ENCODE assay signal across 18 cellular contexts in genomic region chrX:136630881-136631280, GRCh38. TPM values are rescaled to one million over a fixed set of nuclear protein-coding genes. Genes with fewer than 3 reads are reported as not detected.
DNase-seq lines count a peak whose midpoint lies in the region; ATAC-seq and TF ChIP-seq lines count a peak whose summit lies in the region.
"Had no signal": no experiment of that assay in that cellular context is flagged by ENCODE, and none has a peak within 500 bp of the region (broad histone marks: within the 10 kb centered on the region; RNA-seq: fewer than 3 reads in every experiment).

No MANE protein-coding gene starts in this region.

- no CpG with 5 or more reads among the region's 1 CpG for WGBS in mammary epithelial cell (ENCODE audit: low coverage, missing lambda C conversion rate)

- H3K27ac ChIP-seq in mammary epithelial cell (ENCODE audit: insufficient read depth, low read depth, low read length), result no peak overlapping the region

- H3K27me3 ChIP-seq in mammary epithelial cell (ENCODE audit: insufficient read depth, low read length), result peaks cover 4% of the 10 kb centered on the region

- no peak overlapping the region for H3K9ac ChIP-seq in mammary epithelial cell (ENCODE audit: insufficient read depth, low read length)

- DNase-seq in activated CD4-positive, alpha-beta T cell treated with anti-CD3 and anti-CD28 coated beads, Interleukin-2, amount 10 ng/mL, durations not matched to agents 24 days and 14 days, result peak; percentile 61
- no peak for DNase-seq in activated CD4-positive, alpha-beta T cell treated with anti-CD3 and anti-CD28 coated beads for 1 hour
- peak in 4 of 6 experiments; percentile 1 to 68 (median 56) for DNase-seq in stimulated activated naive CD4-positive, alpha-beta T cell (lab: John Stamatoyannopoulos, UW)
- DNase-seq in stimulated activated naive CD4-positive, alpha-beta T cell treated with Interleukin-2 at 50 U/mL for 16 hours (lab: John Stamatoyannopoulos, UW), result no peak
- no peak for DNase-seq in mammary epithelial cell
- DNase-seq in amygdala (lab: John Stamatoyannopoulos, UW), result no peak
- DNase-seq in MV-4-11 (lab: John Stamatoyannopoulos, UW), result no peak
- DNase-seq: C1 segment of cervical spinal cord, Karpas-422, MM.1S, NCI-H1105 treated with DMSO at 0.1 percent for 48 hours, NCI-H187 treated with DMSO at 0.1 percent for 48 hours, NCI-H2171 treated with DMSO at 0.1 percent for 48 hours, NCI-H510A, NCI-H82 had no signal

- H3K36me3 ChIP-seq in mammary epithelial cell (ENCODE audit: insufficient read depth, low read length), result no peaks in the 10 kb centered on the region
- H3K36me3 ChIP-seq: HAP-1 had no signal

- dilution Hi-C loops in mammary epithelial cell (cut with HindIII; ENCODE audit: low sequenced_read_pairs), result no loop called here

- H3K9me3 ChIP-seq in mammary epithelial cell (replicated peaks; ENCODE audit: insufficient read depth, low read length), result peaks cover under 1% of the 10 kb centered on the region
- H3K9me3 ChIP-seq: HAP-1 had no signal

- ATAC-seq in activated T-helper 17 cell treated with anti-CD3 and anti-CD28 coated beads, Interleukin-2, amount 50 U/mL, for 72 hours (replicated peaks), result no peak
- ATAC-seq: Panc1 had no signal

- H3K4me2 ChIP-seq in mammary epithelial cell (ENCODE audit: insufficient read depth, low read depth, low read length), result no peak overlapping the region

- no peak overlapping the region for H3K4me3 Mint-ChIP-seq in activated CD4-positive, alpha-beta T cell treated with anti-CD3 and anti-CD28 coated beads, Interleukin-2, amount 10 ng/mL, durations not matched to agents 24 days and 14 days
- peak overlapping the region; percentile 63 for H3K4me3 Mint-ChIP-seq in activated T-helper 17 cell treated with anti-CD3 and anti-CD28 coated beads, Interleukin-2, amount 50 U/mL, for 72 hours

- TF ChIP-seq CTCF in mammary epithelial cell (conservative IDR thresholded peaks at IDR 0.05 in 1 of 2, IDR thresholded peaks at IDR 0.05 in 1 of 2; ENCODE audit: extremely low read depth in 1 of 2, insufficient read depth in 1 of 2, low read depth in 1 of 2, low read length in 2 of 2), result no peak

- H3K79me2 ChIP-seq in mammary epithelial cell (ENCODE audit: insufficient read depth, low read length), result no peaks in the 10 kb centered on the region

- no TSS peak for BruUV-seq in mammary epithelial cell (replicated peaks; lab: Mats Ljungman, UMichigan)

- H3K36me3 Mint-ChIP-seq in activated CD4-positive, alpha-beta T cell treated with anti-CD3 and anti-CD28 coated beads, Interleukin-2, amount 10 ng/mL, durations not matched to agents 24 days and 14 days (ENCODE audit: low read depth), result no peaks in the 10 kb centered on the region
- peaks cover 7% of the 10 kb centered on the region for H3K36me3 Mint-ChIP-seq in activated T-helper 17 cell treated with anti-CD3 and anti-CD28 coated beads, Interleukin-2, amount 50 U/mL, for 72 hours (ENCODE audit: low read depth)

- H3K4me3 ChIP-seq in mammary epithelial cell (replicated peaks in 1 of 3; ENCODE audit: insufficient read depth in 1 of 3, low read depth in 2 of 3, low read length in 3 of 3), result no peak overlapping the region
- H3K4me3 ChIP-seq: HAP-1 had no signal

- H3K27me3 Mint-ChIP-seq in activated CD4-positive, alpha-beta T cell treated with anti-CD3 and anti-CD28 coated beads, Interleukin-2, amount 10 ng/mL, durations not matched to agents 24 days and 14 days, result no peaks in the 10 kb centered on the region
- no peaks in the 10 kb centered on the region for H3K27me3 Mint-ChIP-seq in activated T-helper 17 cell treated with anti-CD3 and anti-CD28 coated beads, Interleukin-2, amount 50 U/mL, for 72 hours

- H2AFZ ChIP-seq in mammary epithelial cell (ENCODE audit: low read depth, low read length), result no peak overlapping the region

- CTCF ChIA-PET in mammary epithelial cell (lab: Charles Lee; ENCODE audit: low non-redundant PET), result no interaction called here

- H3K9me3 Mint-ChIP-seq in activated CD4-positive, alpha-beta T cell treated with anti-CD3 and anti-CD28 coated beads, Interleukin-2, amount 10 ng/mL, durations not matched to agents 24 days and 14 days, result no peaks in the 10 kb centered on the region
- H3K9me3 Mint-ChIP-seq in activated T-helper 17 cell treated with anti-CD3 and anti-CD28 coated beads, Interleukin-2, amount 50 U/mL, for 72 hours, result no peaks in the 10 kb centered on the region

- no peaks in the 10 kb centered on the region for H3K4me1 ChIP-seq in mammary epithelial cell (ENCODE audit: insufficient read depth, low read length)
- H3K4me1 ChIP-seq: HAP-1 had no signal

- in situ Hi-C loops in mammary epithelial cell (cut with MboI; ENCODE audit: low sequenced_read_pairs in 2 of 2), result no loop called here

- peak overlapping the region; percentile 94 for H3K27ac Mint-ChIP-seq in activated CD4-positive, alpha-beta T cell treated with anti-CD3 and anti-CD28 coated beads, Interleukin-2, amount 10 ng/mL, durations not matched to agents 24 days and 14 days
- H3K27ac Mint-ChIP-seq in activated T-helper 17 cell treated with anti-CD3 and anti-CD28 coated beads, Interleukin-2, amount 50 U/mL, for 72 hours, result peak overlapping the region; percentile 93

- intact Hi-C loops in activated CD4-positive, alpha-beta T cell treated with anti-CD3 and anti-CD28 coated beads, Interleukin-2, amount 10 ng/mL, durations not matched to agents 24 days and 14 days (cut with micrococcal nuclease), result no loop called here
- intact Hi-C loops in mammary epithelial cell (cut with micrococcal nuclease), result no loop called here

- no peaks in the 10 kb centered on the region for H4K20me1 ChIP-seq in mammary epithelial cell (ENCODE audit: insufficient read depth, low read length)

- H3K4me1 Mint-ChIP-seq in activated CD4-positive, alpha-beta T cell treated with anti-CD3 and anti-CD28 coated beads, Interleukin-2, amount 10 ng/mL, durations not matched to agents 24 days and 14 days, result peaks cover 78% of the 10 kb centered on the region
- peaks cover 55% of the 10 kb centered on the region for H3K4me1 Mint-ChIP-seq in activated T-helper 17 cell treated with anti-CD3 and anti-CD28 coated beads, Interleukin-2, amount 50 U/mL, for 72 hours

RNA-seq across cellular contexts. Expression of gene CD40LG, which starts 17.1 kb away (rescaled TPM):
- 178 and 181 TPM in 2 replicates for total RNA-seq in activated CD4-positive, alpha-beta T cell treated with anti-CD3 and anti-CD28 coated beads, Interleukin-2, amount 10 ng/mL, durations not matched to agents 24 days and 14 days
- total RNA-seq in activated T-helper 17 cell treated with anti-CD3 and anti-CD28 coated beads, Interleukin-2, amount 50 U/mL, for 72 hours, result 100 to 1,000 TPM in 1 of 2 donors, 10 to 100 TPM in 1; 87.0 to 110 TPM
- total RNA-seq in mammary epithelial cell, result not detected
- not detected for polyA plus RNA-seq in mammary epithelial cell
- not detected for polyA minus RNA-seq in mammary epithelial cell

Comparison
In these comparisons a context has a peak if more than half of its experiments do, and no peak if none do; other contexts are left out.
1. DNase-seq: peak in activated CD4-positive, alpha-beta T cell treated with anti-CD3 and anti-CD28 coated beads, Interleukin-2, amount 10 ng/mL, durations not matched to agents 24 days and 14 days (single experiment) and stimulated activated naive CD4-positive, alpha-beta T cell (4 of 6); none in activated CD4-positive, alpha-beta T cell treated with anti-CD3 and anti-CD28 coated beads for 1 hour (single experiment), stimulated activated naive CD4-positive, alpha-beta T cell treated with Interleukin-2 at 50 U/mL for 16 hours (single experiment), mammary epithelial cell (single experiment), amygdala (0 of 56) and MV-4-11 (single experiment).
2. RNA of gene CD40LG, which starts 17.1 kb away (total RNA-seq): 178 to 181 TPM in activated CD4-positive, alpha-beta T cell treated with anti-CD3 and anti-CD28 coated beads, Interleukin-2, amount 10 ng/mL, durations not matched to agents 24 days and 14 days and 87.0 to 110 TPM in activated T-helper 17 cell treated with anti-CD3 and anti-CD28 coated beads, Interleukin-2, amount 50 U/mL, for 72 hours; not detected in mammary epithelial cell; every median in the first group is over 10 times any median in the second.